In genomic region chr2:207073791-207074678, GRCh38 we compare ENCODE assay signal across 8 cellular contexts.
DNase-seq lines count a peak whose midpoint lies in the region; ATAC-seq and TF ChIP-seq lines count a peak whose summit lies in the region.

No MANE protein-coding gene starts in this region.

- H3K4me1 Mint-ChIP-seq in nephron: peaks cover 33% of the 10 kb centered on the region

- no peak overlapping the region for H3K27ac ChIP-seq in aorta (ENCODE audit: low read depth in 1 of 2, low read length in 2 of 2)

- H3K36me3 ChIP-seq in aorta (ENCODE audit: control insufficient read depth in 1 of 2, insufficient read depth in 2 of 2, low read length in 1 of 2): peaks cover 2 to 6% of the 10 kb centered on the region in 2 donors

- H3K9me3 Mint-ChIP-seq in nephron: no peaks in the 10 kb centered on the region

- H3K9me3 ChIP-seq in aorta (ENCODE audit: control insufficient read depth, low read length): no peaks in the 10 kb centered on the region

- peaks cover 20% of the 10 kb centered on the region for H3K36me3 Mint-ChIP-seq in nephron (ENCODE audit: low read depth)

- peak; percentile 16 for DNase-seq in NCI-H82 (lab: John Stamatoyannopoulos, UW)
- no peak for DNase-seq in NCI-H82 treated with DMSO at 0.1 percent for 48 hours (lab: John Stamatoyannopoulos, UW; ENCODE audit: unreplicated experiment)
- peak; percentile 54 for DNase-seq in RPMI8226
- peak; percentile 12 to 36 for DNase-seq in cardiac fibroblast (ENCODE audit: low read depth in 2 of 2)
- peak in 1 of 2 donors; percentile 51 for DNase-seq in aorta
- DNase-seq in cerebellar cortex (ENCODE audit: low spot score): no peak

- ATAC-seq in aorta (ENCODE audit: low FRiP score) (peak; percentile 53), HG03469 (IDR thresholded peaks at IDR 0.05; ENCODE audit: unreplicated experiment) (no peak)

- peak overlapping the region; percentile 30 to 71 (median 40) for H3K27ac Mint-ChIP-seq in nephron

- 24 to 29% methylated on average over 12 of the region's 12 CpGs for WGBS in aorta, 2 donors

- H3K4me3 Mint-ChIP-seq in nephron: peak overlapping the region; percentile 20 to 65 (median 40)

- H3K27me3 Mint-ChIP-seq in nephron (ENCODE audit: low read depth): no peaks in the 10 kb centered on the region

- no peaks in the 10 kb centered on the region for H3K27me3 ChIP-seq in aorta (ENCODE audit: control insufficient read depth in 1 of 2, insufficient read depth in 2 of 2, low read length in 1 of 2)

- peaks cover 3 to 8% of the 10 kb centered on the region in 2 donors for H3K4me1 ChIP-seq in aorta (ENCODE audit: control insufficient read depth in 1 of 2, insufficient read depth in 2 of 2, low read length in 2 of 2)

- H3K4me3 ChIP-seq in cardiac fibroblast (replicated peaks in 1 of 2; ENCODE audit: low read depth in 2 of 2, low read length in 2 of 2): no peak overlapping the region
- no peak overlapping the region for H3K4me3 ChIP-seq in aorta (ENCODE audit: low read length in 2 of 2)

- TF ChIP-seq CTCF in cardiac fibroblast (IDR thresholded peaks at IDR 0.05; ENCODE audit: low read depth, low read length): no peak
- TF ChIP-seq CTCF in nephron (IDR thresholded peaks at IDR 0.05; ENCODE audit: unreplicated experiment in 3 of 3): no peak

- intact Hi-C loops in aorta (cut with DNase I): no loop called here

Comparison
In these comparisons a context has a peak if more than half of its experiments do, and no peak if none do; other contexts are left out.
1. DNase-seq: peak in NCI-H82 (single experiment), RPMI8226 (single experiment) and cardiac fibroblast (2 of 2); none in NCI-H82 treated with DMSO at 0.1 percent for 48 hours (single experiment) and cerebellar cortex (single experiment).